ENCODE assay signal across 10 cellular contexts in the genomic region with DNA sequence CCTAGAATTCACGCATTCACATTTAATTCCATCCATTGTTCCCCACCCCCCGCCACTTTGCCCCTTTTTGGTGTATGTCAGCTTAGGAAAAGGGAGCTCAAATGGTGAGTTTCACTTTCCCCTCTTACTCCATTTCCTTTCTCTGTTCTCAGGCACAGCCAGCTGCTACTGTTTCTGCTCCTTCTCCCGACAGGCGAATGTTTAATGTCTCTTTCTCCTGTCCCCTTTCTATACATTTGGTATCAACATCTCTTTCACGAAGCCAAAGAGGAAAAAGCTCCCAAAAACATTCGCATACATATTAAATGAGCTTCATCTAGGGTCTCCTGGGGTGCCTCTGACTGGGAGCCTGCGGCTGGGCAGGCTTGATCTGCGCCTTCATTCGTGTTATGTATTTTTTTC.
A peak's percentile ranks its signal among the peaks of the same experiment; 100 is the strongest.
DNase-seq lines count a peak whose midpoint lies in the region; ATAC-seq and TF ChIP-seq lines count a peak whose summit lies in the region.
"Had no signal": no experiment of that assay in that cellular context is flagged by ENCODE, and none has a peak within 500 bp of the region (broad histone marks: within the 10 kb centered on the region; RNA-seq: fewer than 3 reads in every experiment).

No MANE protein-coding gene starts in this region.

- no peaks in the 10 kb centered on the region for H3K4me1 ChIP-seq in right atrium auricular region

- TF ChIP-seq CTCF in right atrium auricular region (IDR thresholded peaks at IDR 0.05), result no peak

- no peak for ATAC-seq in GM21367 (IDR thresholded peaks at IDR 0.05; ENCODE audit: unreplicated experiment)

- peak overlapping the region; percentile 22 to 35 for H3K4me3 ChIP-seq in right atrium auricular region

- no peak overlapping the region for H3K27ac ChIP-seq in right atrium auricular region

- no peaks in the 10 kb centered on the region for H3K27me3 ChIP-seq in right atrium auricular region

- peak; percentile 26 for DNase-seq in ELF-1 (ENCODE audit: low read depth, low spot score)
- DNase-seq in RPMI7951 (ENCODE audit: low read depth), result peak; percentile 33
- DNase-seq in right atrium auricular region (ENCODE audit: low spot score), result no peak
- DNase-seq in retina, result peak; percentile 73
- DNase-seq in NCI-H345 treated with DMSO at 0.1 percent for 48 hours (lab: John Stamatoyannopoulos, UW; ENCODE audit: unreplicated experiment), result no peak
- DNase-seq in GM19240 (ENCODE audit: insufficient read length, low spot score), result no peak
- no peak for DNase-seq in COLO668 (lab: John Stamatoyannopoulos, UW; ENCODE audit: unreplicated experiment)
- DNase-seq: DND-41, NCI-H226 had no signal

- no peaks in the 10 kb centered on the region for H3K9me3 ChIP-seq in right atrium auricular region

- H3K36me3 ChIP-seq in right atrium auricular region, result no peaks in the 10 kb centered on the region

Comparison
In these comparisons a context has a peak if more than half of its experiments do, and no peak if none do; other contexts are left out.
1. DNase-seq: peak in ELF-1 (single experiment), RPMI7951 (single experiment) and retina (single experiment); none in right atrium auricular region (single experiment), NCI-H345 treated with DMSO at 0.1 percent for 48 hours (single experiment), GM19240 (single experiment) and COLO668 (single experiment).